In the genomic region with DNA sequence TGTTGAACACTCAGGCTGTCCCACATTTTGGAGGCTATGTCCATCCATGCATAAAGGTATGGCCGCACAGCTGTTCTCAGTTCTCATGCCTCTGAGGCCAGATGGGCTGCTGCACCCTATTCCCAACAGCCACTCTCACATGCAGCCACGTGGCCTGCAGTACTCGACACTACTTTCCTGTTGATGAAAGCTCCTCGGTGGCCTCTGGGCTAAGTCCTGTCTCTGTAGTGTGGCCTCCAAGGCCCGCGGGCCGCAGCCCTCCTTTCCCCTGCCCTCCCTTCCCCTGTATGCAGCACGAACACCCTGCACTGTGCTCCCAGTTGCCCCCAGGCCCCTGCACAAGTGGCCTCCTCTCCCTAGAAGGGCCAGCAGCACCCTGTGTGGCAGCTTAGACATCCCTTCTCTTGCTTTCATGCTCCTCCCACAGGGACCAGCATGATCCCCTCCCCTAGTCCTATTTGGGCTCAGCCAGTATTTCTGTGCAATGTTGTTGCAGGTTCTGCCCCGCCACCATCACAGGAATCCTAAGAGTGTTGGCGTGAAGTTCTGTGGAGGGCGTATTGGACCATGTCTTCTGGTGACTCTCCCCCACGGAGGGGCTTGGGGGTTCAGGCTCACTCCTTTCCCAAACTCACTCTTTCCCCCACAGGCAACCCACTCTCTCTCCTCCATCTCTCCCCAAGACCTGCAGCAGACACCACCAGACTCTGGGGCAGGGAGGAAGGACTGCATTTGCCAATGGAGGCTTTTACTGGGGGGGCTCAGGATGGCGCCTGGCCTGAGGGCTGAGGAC, we compare ENCODE assay signal across 1 cellular context.
TF ChIP-seq lines count a peak whose summit lies in the region.

No MANE protein-coding gene starts in this region.

TF ChIP-seq in K562, 482 proteins besides CTCF, POLR2A, EP300 and RAD21:
- TF ChIP-seq E2F6 (IDR thresholded peaks at IDR 0.05; ENCODE audit: borderline replicate concordance in 1 of 2, extremely low read depth in 1 of 2, insufficient read depth in 1 of 2, insufficient read length in 1 of 2, low read depth in 1 of 2, low read length in 1 of 2, poor library complexity in 1 of 2, severe bottlenecking in 1 of 2) = peak in 1 of 2 experiments; percentile 21
